Comparison of ENCODE assay signal across 12 cellular contexts in genomic region chr6:13406051-13406477, GRCh38.
DNase-seq lines count a peak whose midpoint lies in the region; ATAC-seq and TF ChIP-seq lines count a peak whose summit lies in the region.
"Had no signal": no experiment of that assay in that cellular context is flagged by ENCODE, and none has a peak within 500 bp of the region (broad histone marks: within the 10 kb centered on the region; RNA-seq: fewer than 3 reads in every experiment).

No MANE protein-coding gene starts in this region.

- TF ChIP-seq POLR2A in upper lobe of left lung (IDR thresholded peaks at IDR 0.05) = no peak

- H3K36me3 ChIP-seq in neutrophil (no peaks in the 10 kb centered on the region), upper lobe of left lung (no peaks in the 10 kb centered on the region)

- H3K4me3 ChIP-seq in neutrophil (ENCODE audit: low read depth in 1 of 2, low read length in 1 of 2) (no peak overlapping the region), upper lobe of left lung (no peak overlapping the region)

- H3K27me3 ChIP-seq in neutrophil = no peaks in the 10 kb centered on the region
- no peaks in the 10 kb centered on the region for H3K27me3 ChIP-seq in upper lobe of left lung

- ATAC-seq in Right ventricle myocardium superior (ENCODE audit: poor library complexity) (peak; percentile 5), upper lobe of left lung (ENCODE audit: low FRiP score in 2 of 2) (no peak)
- ATAC-seq: activated T-cell treated with anti-CD3 and anti-CD28 coated beads, Interleukin-2, amount 50 U/mL, for 4 hours had no signal

- H3K27ac ChIP-seq in neutrophil (peak overlapping the region; percentile 85), upper lobe of left lung (peak overlapping the region; percentile 48 to 83 (median 72))

- TF ChIP-seq CTCF in neutrophil (IDR thresholded peaks at IDR 0.05) = no peak
- TF ChIP-seq CTCF in upper lobe of left lung (IDR thresholded peaks at IDR 0.05) = no peak
- no peak for TF ChIP-seq CTCF in GM10266 (IDR thresholded peaks at IDR 0.05; ENCODE audit: control insufficient read depth, insufficient read depth, low read depth, missing control alignments)

- peak; percentile 37 for DNase-seq in NCI-H748 (lab: John Stamatoyannopoulos, UW; ENCODE audit: unreplicated experiment)
- no peak for DNase-seq in NCI-H748 treated with DMSO at 0.1 percent for 48 hours (lab: John Stamatoyannopoulos, UW)
- peak; percentile 44 for DNase-seq in Right ventricle myocardium superior
- DNase-seq in upper lobe of left lung = peak in 1 of 2 donors; percentile 56
- DNase-seq in activated CD4-positive, alpha-beta T cell treated with anti-CD3 and anti-CD28 coated beads for 1 hour = no peak
- no peak for DNase-seq in activated CD4-positive, alpha-beta T cell treated with anti-CD3 and anti-CD28 coated beads, Interleukin-2, amount 50 U/mL, for 4 hours
- DNase-seq in GM10266 (ENCODE audit: extremely low spot score) = no peak
- DNase-seq: activated CD4-positive, CD25-positive, alpha-beta regulatory T cell; activated T-cell treated with anti-CD3 and anti-CD28 coated beads, Interleukin-2, amount 50 U/mL, for 4 hours; effector CD8-positive, alpha-beta T cell; MM.1S had no signal

- TF ChIP-seq EP300 in upper lobe of left lung (IDR thresholded peaks at IDR 0.05) = no peak

- 46 to 48% methylated on average over 9 of the region's 9 CpGs for WGBS in upper lobe of left lung, 2 donors

- H3K4me1 ChIP-seq in neutrophil (ENCODE audit: control insufficient read depth in 1 of 2, insufficient read depth in 1 of 2, low read depth in 1 of 2, low read length in 1 of 2) (peaks cover 70 to 79% of the 10 kb centered on the region in 2 experiments), upper lobe of left lung (peaks cover 48 to 63% (median 60%) of the 10 kb centered on the region in 4 donors)

- H3K9me3 ChIP-seq in neutrophil (no peaks in the 10 kb centered on the region), upper lobe of left lung (no peaks in the 10 kb centered on the region)

- intact Hi-C loops in Right ventricle myocardium superior (cut with DNase I) = no loop called here

Comparison
In these comparisons a context has a peak if more than half of its experiments do, and no peak if none do; other contexts are left out.
1. DNase-seq: peak in NCI-H748 (single experiment) and Right ventricle myocardium superior (single experiment); none in NCI-H748 treated with DMSO at 0.1 percent for 48 hours (single experiment), activated CD4-positive, alpha-beta T cell treated with anti-CD3 and anti-CD28 coated beads for 1 hour (single experiment), activated CD4-positive, alpha-beta T cell treated with anti-CD3 and anti-CD28 coated beads, Interleukin-2, amount 50 U/mL, for 4 hours (0 of 2) and GM10266 (single experiment).